ENCODE assay signal across 1 cellular context in the genomic region with DNA sequence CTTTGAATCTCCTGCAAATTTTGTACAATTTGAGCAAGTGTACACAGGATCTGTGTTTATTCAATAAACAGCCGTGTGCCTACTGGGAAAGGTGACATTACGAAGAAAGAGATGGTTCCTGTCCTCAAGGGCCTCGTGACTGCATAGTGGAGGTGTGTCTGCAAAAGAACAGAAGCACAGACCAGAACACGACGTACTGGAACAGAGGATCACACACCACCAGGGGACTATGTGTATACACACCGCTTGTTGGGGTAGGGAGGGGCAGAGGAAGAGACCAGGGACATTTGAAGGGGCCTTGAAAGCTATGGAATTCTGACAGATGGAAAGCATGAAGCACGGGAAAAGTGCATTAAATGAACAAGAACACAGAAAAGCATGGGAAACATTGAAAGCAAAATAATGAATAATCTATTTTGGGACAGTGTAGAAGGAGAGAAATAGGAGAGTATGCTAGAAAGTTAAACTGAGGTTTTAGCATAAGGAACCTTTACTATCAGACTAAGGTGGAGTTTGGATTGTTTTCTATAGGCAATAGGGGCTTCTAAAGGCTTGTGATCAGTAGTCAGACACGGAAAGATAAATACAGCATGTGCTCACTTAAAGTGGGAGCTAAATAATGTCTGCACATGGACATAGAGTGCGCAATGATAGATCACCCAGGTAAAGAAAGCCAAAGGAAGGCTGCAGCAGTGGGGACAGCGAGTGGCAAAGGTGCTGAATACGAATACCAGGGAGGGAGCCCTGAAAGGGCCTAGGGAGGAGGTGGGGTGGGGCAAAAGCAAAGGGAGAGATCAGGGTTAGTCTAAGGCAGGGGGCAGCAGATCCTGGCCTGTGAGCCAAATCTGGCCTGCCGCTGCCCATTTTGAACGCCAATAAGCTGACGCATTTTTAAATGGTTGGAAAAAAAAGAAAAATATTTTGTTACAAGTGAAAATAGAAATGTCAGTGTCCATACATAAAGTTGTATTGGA.
TF ChIP-seq lines count a peak whose summit lies in the region.

No MANE protein-coding gene starts in this region.

TF ChIP-seq in HepG2, 621 proteins besides CTCF, POLR2A, EP300 and RAD21 (continued from another document):
- TF ChIP-seq ZNF260 (CRISPR knock-in tag; IDR thresholded peaks at IDR 0.05; ENCODE audit: borderline replicate concordance, low read depth): no peak
- no peak for TF ChIP-seq ATF7-NPFF (CRISPR knock-in tag; IDR thresholded peaks at IDR 0.05; ENCODE audit: low read depth)
- no peak for TF ChIP-seq ISL2 (CRISPR knock-in tag; IDR thresholded peaks at IDR 0.05)
- TF ChIP-seq SYNCRIP (IDR thresholded peaks at IDR 0.05; ENCODE audit: insufficient read depth, low read depth, low read length): no peak
- TF ChIP-seq RBFOX2 (IDR thresholded peaks at IDR 0.05; ENCODE audit: low read depth, low read length): no peak
